In genomic region chr2:42651057-42651456, GRCh38 we compare ENCODE assay signal across 18 cellular contexts.
"Had no signal": no experiment of that assay in that cellular context is flagged by ENCODE, and none has a peak within 500 bp of the region (broad histone marks: within the 10 kb centered on the region; RNA-seq: fewer than 3 reads in every experiment).

No MANE protein-coding gene starts in this region.

- H3K36me3 ChIP-seq: breast epithelium, neural progenitor cell had no signal

- DNase-seq: activated CD4-positive, alpha-beta T cell treated with anti-CD3 and anti-CD28 coated beads for 1 hour; cortex of kidney; erythroblast; heart right ventricle; kidney glomerular epithelial cell; left ventricle myocardium inferior; psoas muscle; right cardiac atrium; small intestine; stimulated activated CD4-positive, alpha-beta T cell treated with anti-CD3 and anti-CD28 coated beads, Interleukin-4, amount 100 ng/mL, for 24 hours; substantia nigra; T-helper 2 cell; tibial artery; WERI-Rb-1 had no signal

- H3K4me1 Mint-ChIP-seq: neural progenitor cell; stimulated activated memory B cell treated with anti-CD40 and anti-IgM and Interleukin-4, amounts not matched to agents 10 μg/mL and 1 μg/mL and 100 μg/mL, for 72 hours had no signal

- H3K9me3 ChIP-seq: breast epithelium, heart right ventricle, left ventricle myocardium inferior, psoas muscle, tibial artery had no signal

- H3K4me3 Mint-ChIP-seq: memory B cell; neural progenitor cell; stimulated activated memory B cell treated with anti-CD40 and anti-IgM and Interleukin-4, amounts not matched to agents 10 μg/mL and 1 μg/mL and 100 μg/mL, for 72 hours had no signal

- H3K27me3 ChIP-seq: breast epithelium, heart right ventricle, neural progenitor cell, tibial artery had no signal

- H3K9me3 Mint-ChIP-seq: memory B cell; neural progenitor cell; stimulated activated memory B cell treated with anti-CD40 and anti-IgM and Interleukin-4, amounts not matched to agents 10 μg/mL and 1 μg/mL and 100 μg/mL, for 72 hours had no signal

- ATAC-seq: heart right ventricle; psoas muscle; right cardiac atrium; stimulated activated memory B cell treated with anti-CD40 and anti-IgM and Interleukin-4, amounts not matched to agents 10 μg/mL and 1 μg/mL and 100 μg/mL, for 72 hours had no signal

- H3K27ac Mint-ChIP-seq: memory B cell; neural progenitor cell; stimulated activated memory B cell treated with anti-CD40 and anti-IgM and Interleukin-4, amounts not matched to agents 10 μg/mL and 1 μg/mL and 100 μg/mL, for 72 hours had no signal

- H3K27ac ChIP-seq: breast epithelium, heart right ventricle, left ventricle myocardium inferior, neural progenitor cell, psoas muscle, tibial artery, WERI-Rb-1 had no signal

- H3K27me3 Mint-ChIP-seq: memory B cell; stimulated activated memory B cell treated with anti-CD40 and anti-IgM and Interleukin-4, amounts not matched to agents 10 μg/mL and 1 μg/mL and 100 μg/mL, for 72 hours had no signal

- H3K4me3 ChIP-seq: breast epithelium, heart right ventricle, left ventricle myocardium inferior, neural progenitor cell, psoas muscle, tibial artery had no signal

- H3K4me1 ChIP-seq: breast epithelium, left ventricle myocardium inferior, psoas muscle, tibial artery had no signal
